ENCODE assay signal across 22 cellular contexts in the genomic region with DNA sequence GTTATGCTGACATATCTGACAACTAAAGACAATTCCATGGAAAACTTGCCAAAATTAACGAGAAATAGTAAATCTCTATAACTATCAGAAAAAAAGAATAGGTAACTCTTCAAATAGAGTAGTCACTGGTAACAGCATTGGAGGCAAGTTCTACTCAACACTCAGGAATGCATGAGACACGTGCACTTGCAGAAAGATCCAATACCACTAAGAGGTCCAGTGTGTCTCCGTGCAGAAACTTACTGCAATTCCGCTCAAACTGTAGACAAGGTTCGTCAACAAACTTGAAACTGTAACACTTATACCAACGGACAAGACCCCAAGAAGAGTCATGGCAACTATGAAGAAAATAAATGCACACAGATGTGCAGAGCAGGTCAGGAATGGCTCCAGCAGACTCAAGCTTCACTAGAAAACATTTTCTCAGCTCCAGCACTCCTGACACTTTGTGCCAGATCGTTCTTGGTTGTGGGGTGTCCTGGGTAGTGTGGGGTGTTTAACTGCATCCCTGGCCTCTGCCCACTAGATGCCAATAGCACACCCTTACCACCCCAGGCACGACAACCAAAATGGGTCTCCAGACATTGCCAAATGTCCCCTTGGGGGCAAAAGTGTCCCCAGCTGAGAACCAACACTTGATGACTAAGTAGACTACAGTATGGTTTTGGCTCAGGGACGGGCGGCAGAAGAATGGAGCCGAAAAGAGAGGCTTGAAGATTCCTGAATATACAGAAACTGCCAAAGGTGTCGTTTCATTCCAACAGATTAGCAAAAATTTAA.
DNase-seq lines count a peak whose midpoint lies in the region; ATAC-seq and TF ChIP-seq lines count a peak whose summit lies in the region.
"Had no signal": no experiment of that assay in that cellular context is flagged by ENCODE, and none has a peak within 500 bp of the region (broad histone marks: within the 10 kb centered on the region; RNA-seq: fewer than 3 reads in every experiment).

No MANE protein-coding gene starts in this region.

- dilution Hi-C loops in IMR-90 (cut with HindIII; ENCODE audit: low sequenced_read_pairs, unreplicated experiment), result no loop called here

- H3K56ac ChIP-seq in IMR-90 (ENCODE audit: extremely low read depth, insufficient read depth, low read length), result no peak overlapping the region

- peaks cover 41% of the 10 kb centered on the region for H3K4me1 Mint-ChIP-seq in CD4-positive, alpha-beta T cell (ENCODE audit: low read depth)

- H4K20me1 ChIP-seq in IMR-90 (ENCODE audit: insufficient read depth, low read length), result 0 out of 2 replicates have a peak, but pooled peaks cover 3% of the 10 kb centered on the region

- no peak overlapping the region for H3K9ac ChIP-seq in IMR-90 (ENCODE audit: low read depth, low read length)
- H3K9ac ChIP-seq: neural progenitor cell had no signal

- no peak overlapping the region for H3K18ac ChIP-seq in IMR-90 (ENCODE audit: low read depth, low read length)

- H2AK5ac ChIP-seq in IMR-90 (ENCODE audit: low read depth, low read length), result no peak overlapping the region

- no peak overlapping the region for H2AK9ac ChIP-seq in IMR-90 (replicated peaks; ENCODE audit: low read depth, low read length, poor library complexity)

- no peak for TF ChIP-seq RAD21 in IMR-90 (IDR thresholded peaks at IDR 0.05; ENCODE audit: low read length)

- H3K4me3 Mint-ChIP-seq in CD4-positive, alpha-beta T cell, result no peak overlapping the region
- H3K4me3 Mint-ChIP-seq: activated CD4-positive, alpha-beta T cell treated with anti-CD3 and anti-CD28 coated beads, Interleukin-2, amount 10 ng/mL, durations not matched to agents 24 days and 14 days; CD4-positive, alpha-beta memory T cell; neural progenitor cell; stimulated activated memory B cell treated with anti-CD40 and anti-IgM and Interleukin-4, amounts not matched to agents 10 μg/mL and 1 μg/mL and 100 μg/mL, for 72 hours; T-helper 1 cell treated with Interleukin-12 subunit alpha and Interleukin-12 subunit beta and Interleukin-4 antibody, amounts not matched to agents 30 μg/mL and 1 μg/mL, for 36 hours had no signal

- H3K27ac Mint-ChIP-seq in CD4-positive, alpha-beta T cell, result peak overlapping the region; percentile 59
- H3K27ac Mint-ChIP-seq: activated CD4-positive, alpha-beta T cell treated with anti-CD3 and anti-CD28 coated beads, Interleukin-2, amount 10 ng/mL, durations not matched to agents 24 days and 14 days; neural progenitor cell; stimulated activated memory B cell treated with anti-CD40 and anti-IgM and Interleukin-4, amounts not matched to agents 10 μg/mL and 1 μg/mL and 100 μg/mL, for 72 hours; T-helper 1 cell treated with Interleukin-12 subunit alpha and Interleukin-12 subunit beta and Interleukin-4 antibody, amounts not matched to agents 30 μg/mL and 1 μg/mL, for 36 hours had no signal

- no peak overlapping the region for H2BK120ac ChIP-seq in IMR-90 (ENCODE audit: low read depth, low read length)

- no peak for ATAC-seq in CD4-positive, alpha-beta T cell (ENCODE audit: poor library complexity)
- ATAC-seq in IMR-90 (ENCODE audit: low read depth) (no peak), upper lobe of right lung (no peak), GM19452 (IDR thresholded peaks at IDR 0.05; ENCODE audit: unreplicated experiment) (no peak)
- ATAC-seq: heart right ventricle; mucosa of descending colon; stimulated activated memory B cell treated with anti-CD40 and anti-IgM and Interleukin-4, amounts not matched to agents 10 μg/mL and 1 μg/mL and 100 μg/mL, for 72 hours had no signal

- H3K9me1 ChIP-seq in IMR-90 (ENCODE audit: insufficient read depth, low read length), result no peaks in the 10 kb centered on the region

- no peak overlapping the region for H3K23ac ChIP-seq in IMR-90 (ENCODE audit: low read depth, low read length)

- H2BK20ac ChIP-seq in IMR-90 (ENCODE audit: low read depth, low read length), result no peak overlapping the region

- no peak overlapping the region for H2AFZ ChIP-seq in IMR-90 (replicated peaks; ENCODE audit: low read length, poor library complexity)
- H2AFZ ChIP-seq: neural progenitor cell had no signal

- no peak overlapping the region for H4K91ac ChIP-seq in IMR-90 (ENCODE audit: insufficient read depth, low read depth, low read length)

- TF ChIP-seq POLR2A in IMR-90 (IDR thresholded peaks at IDR 0.05; ENCODE audit: low read depth, low read length), result no peak

- no peak for DNase-seq in CD4-positive, alpha-beta T cell
- DNase-seq in IMR-90 (peak; percentile 44), coronary artery (ENCODE audit: low spot score) (peak; percentile 47), mucosa of gallbladder (ENCODE audit: low spot score) (peak; percentile 2), upper lobe of right lung (no peak), D341Med (ENCODE audit: low spot score) (no peak)
- DNase-seq: activated CD4-positive, alpha-beta T cell treated with anti-CD3 and anti-CD28 coated beads, Interleukin-2, amount 10 ng/mL, durations not matched to agents 24 days and 14 days; activated gamma-delta T cell; adrenal gland; CD4-positive, alpha-beta memory T cell; cortex of kidney; heart right ventricle; mucosa of descending colon; NCI-H1105 treated with DMSO at 0.1 percent for 48 hours; NCI-H446 treated with DMSO at 0.1 percent for 48 hours had no signal

- H4K5ac ChIP-seq in IMR-90 (ENCODE audit: low read depth, low read length), result no peak overlapping the region

- H3K4ac ChIP-seq in IMR-90 (ENCODE audit: low read depth, low read length), result no peak overlapping the region

- no peak overlapping the region for H3K4me3 ChIP-seq in IMR-90 (ENCODE audit: insufficient read depth, low read depth, low read length)
- H3K4me3 ChIP-seq in coronary artery, result no peak overlapping the region
- no peak overlapping the region for H3K4me3 ChIP-seq in upper lobe of right lung
- H3K4me3 ChIP-seq: adrenal gland, breast epithelium, heart right ventricle, mucosa of descending colon, neural progenitor cell, prostate gland, vagina had no signal

- POLR2A ChIA-PET in CD4-positive, alpha-beta T cell (lab: Charles Lee), result no interaction called here
- POLR2A ChIA-PET in IMR-90 (lab: Charles Lee; ENCODE audit: unreplicated experiment), result no interaction called here

- CTCF ChIA-PET in CD4-positive, alpha-beta T cell (lab: Charles Lee), result no interaction called here
- CTCF ChIA-PET in IMR-90 (lab: Yijun Ruan, JAX), result no interaction called here

- no peak overlapping the region for H3K27ac ChIP-seq in CD4-positive, alpha-beta T cell (ENCODE audit: low read depth, low read length)
- H3K27ac ChIP-seq in IMR-90 (ENCODE audit: insufficient read depth, low read length) (no peak overlapping the region), coronary artery (no peak overlapping the region), upper lobe of right lung (no peak overlapping the region)
- H3K27ac ChIP-seq: adrenal gland, breast epithelium, heart right ventricle, neural progenitor cell, prostate gland, vagina had no signal

- H3K4me1 ChIP-seq in IMR-90 (ENCODE audit: control insufficient read depth, insufficient read depth, low read length) (no peaks in the 10 kb centered on the region), upper lobe of right lung (no peaks in the 10 kb centered on the region)
- H3K4me1 ChIP-seq: adrenal gland, breast epithelium, neural progenitor cell, prostate gland, vagina had no signal

- no TSS peak for BruUV-seq in IMR-90 (replicated peaks; lab: Mats Ljungman, UMichigan)

- H3K27me3 Mint-ChIP-seq in CD4-positive, alpha-beta T cell, result no peaks in the 10 kb centered on the region
- H3K27me3 Mint-ChIP-seq: activated CD4-positive, alpha-beta T cell treated with anti-CD3 and anti-CD28 coated beads, Interleukin-2, amount 10 ng/mL, durations not matched to agents 24 days and 14 days; CD4-positive, alpha-beta memory T cell; stimulated activated memory B cell treated with anti-CD40 and anti-IgM and Interleukin-4, amounts not matched to agents 10 μg/mL and 1 μg/mL and 100 μg/mL, for 72 hours had no signal

- H3K79me1 ChIP-seq in IMR-90 (ENCODE audit: low read depth in 1 of 2, low read length in 2 of 2), result 0 out of 4 replicates have a peak, but pooled peaks cover 0 to 3% of the 10 kb centered on the region in 2 experiments

- WGBS in IMR-90 (ENCODE audit: extremely low coverage in 2 of 2, insufficient read length in 1 of 2), 2 experiments, result 96% methylated on average over 4 of the region's 12 CpGs; no CpG with 5 or more reads in 1 of the 2 experiments

- in situ Hi-C loops in IMR-90 (cut with MboI; ENCODE audit: low sequenced_read_pairs), result no loop called here

- H3K9me3 ChIP-seq in CD4-positive, alpha-beta T cell (ENCODE audit: control insufficient read depth, low read length), result no peaks in the 10 kb centered on the region
- H3K9me3 ChIP-seq in IMR-90 (ENCODE audit: control insufficient read depth, insufficient read depth, low read length) (no peaks in the 10 kb centered on the region), upper lobe of right lung (no peaks in the 10 kb centered on the region)
- H3K9me3 ChIP-seq: adrenal gland, breast epithelium, mucosa of descending colon, prostate gland, vagina had no signal

- H3K4me2 ChIP-seq in IMR-90 (ENCODE audit: low read depth, low read length), result no peak overlapping the region
- H3K4me2 ChIP-seq: neural progenitor cell had no signal

- intact Hi-C loops in CD4-positive, alpha-beta T cell (cut with DNase I, micrococcal nuclease), result no loop called here
- intact Hi-C loops in IMR-90 (cut with micrococcal nuclease) (no loop called here), upper lobe of right lung (cut with DNase I) (no loop called here)

- H3K14ac ChIP-seq in IMR-90 (replicated peaks; ENCODE audit: low read depth, low read length), result no peak overlapping the region

- no peak overlapping the region for H2BK5ac ChIP-seq in IMR-90 (ENCODE audit: low read depth, low read length, poor library complexity, severe bottlenecking)

- H2BK15ac ChIP-seq in IMR-90 (ENCODE audit: low read depth, low read length), result no peak overlapping the region

- TF ChIP-seq CTCF in CD4-positive, alpha-beta T cell (IDR thresholded peaks at IDR 0.05), result no peak
- TF ChIP-seq CTCF in IMR-90 (conservative IDR thresholded peaks at IDR 0.05; ENCODE audit: low read depth, low read length), result no peak
- no peak for TF ChIP-seq CTCF in coronary artery (IDR thresholded peaks at IDR 0.05)
- TF ChIP-seq CTCF in upper lobe of right lung (IDR thresholded peaks at IDR 0.05), result no peak

- H3K36me3 Mint-ChIP-seq in CD4-positive, alpha-beta T cell (ENCODE audit: low read depth), result peaks cover 96% of the 10 kb centered on the region

- H3K27me3 ChIP-seq in CD4-positive, alpha-beta T cell (ENCODE audit: control insufficient read depth, insufficient read depth, low read length), result no peaks in the 10 kb centered on the region
- H3K27me3 ChIP-seq in IMR-90 (ENCODE audit: control insufficient read depth, insufficient read depth, low read length) (no peaks in the 10 kb centered on the region), upper lobe of right lung (no peaks in the 10 kb centered on the region)
- H3K27me3 ChIP-seq: adrenal gland, breast epithelium, heart right ventricle, neural progenitor cell, vagina had no signal

- no peak overlapping the region for H4K8ac ChIP-seq in IMR-90 (ENCODE audit: low read depth in 2 of 2, low read length in 2 of 2)

- no peaks in the 10 kb centered on the region for H3K9me3 Mint-ChIP-seq in CD4-positive, alpha-beta T cell
- H3K9me3 Mint-ChIP-seq: activated CD4-positive, alpha-beta T cell treated with anti-CD3 and anti-CD28 coated beads, Interleukin-2, amount 10 ng/mL, durations not matched to agents 24 days and 14 days; stimulated activated memory B cell treated with anti-CD40 and anti-IgM and Interleukin-4, amounts not matched to agents 10 μg/mL and 1 μg/mL and 100 μg/mL, for 72 hours; T-helper 1 cell treated with Interleukin-12 subunit alpha and Interleukin-12 subunit beta and Interleukin-4 antibody, amounts not matched to agents 30 μg/mL and 1 μg/mL, for 36 hours had no signal

- H3K36me3 ChIP-seq in IMR-90 (ENCODE audit: control insufficient read depth, insufficient read depth, low read length), result peaks cover 22% of the 10 kb centered on the region
- H3K36me3 ChIP-seq in upper lobe of right lung, result peaks cover 47% of the 10 kb centered on the region
- H3K36me3 ChIP-seq: breast epithelium, neural progenitor cell, prostate gland had no signal

Comparison
In these comparisons a context has a peak if more than half of its experiments do, and no peak if none do; other contexts are left out.
1. DNase-seq: peak in IMR-90 (single experiment), coronary artery (single experiment) and mucosa of gallbladder (single experiment); none in CD4-positive, alpha-beta T cell (0 of 10), upper lobe of right lung (single experiment) and D341Med (single experiment).